Comparison of ENCODE assay signal across 27 cellular contexts in genomic region chr3:128006061-128006470, GRCh38. TPM values are rescaled to one million over a fixed set of nuclear protein-coding genes. Genes with fewer than 3 reads are reported as not detected.
DNase-seq lines count a peak whose midpoint lies in the region; ATAC-seq, FAIRE-seq and TF ChIP-seq lines count a peak whose summit lies in the region.
"Had no signal": no experiment of that assay in that cellular context is flagged by ENCODE, and none has a peak within 500 bp of the region (broad histone marks: within the 10 kb centered on the region; RNA-seq: fewer than 3 reads in every experiment).

No MANE protein-coding gene starts in this region.

- H3K27me3 Mint-ChIP-seq in natural killer cell treated with Interleukin-12 subunit alpha and Interleukin-12 subunit beta and Interleukin-15 and Interleukin-18, amount 100 ng/mL, for 72 hours: peaks cover 0 to 23% of the 10 kb centered on the region in 2 donors
- peaks cover 10% of the 10 kb centered on the region for H3K27me3 Mint-ChIP-seq in CD8-positive, alpha-beta T cell (ENCODE audit: low read depth)

- H3K9ac ChIP-seq in HepG2 (ENCODE audit: insufficient read depth, low read depth, low read length) (0 out of 2 replicates have a peak overlapping the region, but pooled peaks have one; percentile 29), iPS-18a (ENCODE audit: low read length) (peak overlapping the region; percentile 13)
- H3K9ac ChIP-seq: KMS-11 had no signal

- no peaks in the 10 kb centered on the region for H3K9me3 ChIP-seq in HepG2 (ENCODE audit: low read length)
- H3K9me3 ChIP-seq in right lobe of liver: no peaks in the 10 kb centered on the region
- H3K9me3 ChIP-seq in SJCRH30 (replicated peaks): no peaks in the 10 kb centered on the region
- H3K9me3 ChIP-seq in iPS-18a (ENCODE audit: control insufficient read depth, low read depth, low read length): no peaks in the 10 kb centered on the region
- no peaks in the 10 kb centered on the region for H3K9me3 ChIP-seq in tibial artery
- H3K9me3 ChIP-seq in CD8-positive, alpha-beta T cell (ENCODE audit: low read length): no peaks in the 10 kb centered on the region
- H3K9me3 ChIP-seq: psoas muscle, transverse colon had no signal

- peak; percentile 48 for ATAC-seq in HepG2
- no peak for ATAC-seq in right lobe of liver
- ATAC-seq in natural killer cell treated with Interleukin-12 subunit alpha and Interleukin-12 subunit beta and Interleukin-15 and Interleukin-18, amount 100 ng/mL, for 72 hours: no peak
- ATAC-seq in CD8-positive, alpha-beta T cell: no peak
- ATAC-seq: left colon; PC-3; stimulated activated naive CD8-positive, alpha-beta T cell treated with anti-CD3 and anti-CD28 coated beads, Interleukin-15, amount 100 ng/mL, for 72 hours had no signal

- no peaks in the 10 kb centered on the region for H4K20me1 ChIP-seq in HepG2 (ENCODE audit: insufficient read depth, low read length)

- H3K36me3 Mint-ChIP-seq in natural killer cell treated with Interleukin-12 subunit alpha and Interleukin-12 subunit beta and Interleukin-15 and Interleukin-18, amount 100 ng/mL, for 72 hours: no peaks in the 10 kb centered on the region
- H3K36me3 Mint-ChIP-seq in CD8-positive, alpha-beta T cell: no peaks in the 10 kb centered on the region
- H3K36me3 Mint-ChIP-seq: mesothelial cell of epicardium had no signal

- intact Hi-C loops in HepG2 (cut with micrococcal nuclease; ENCODE audit: unreplicated experiment): no loop called here
- intact Hi-C loops in right lobe of liver (cut with DNase I): no loop called here
- intact Hi-C loops in tibial artery (cut with DNase I; ENCODE audit: low total_unique reads): no loop called here
- intact Hi-C loops in CD8-positive, alpha-beta T cell (cut with DNase I, micrococcal nuclease): no loop called here

- H3K79me2 ChIP-seq in HepG2 (ENCODE audit: insufficient read depth, low read length): no peaks in the 10 kb centered on the region

- H3K4me3 Mint-ChIP-seq in natural killer cell treated with Interleukin-12 subunit alpha and Interleukin-12 subunit beta and Interleukin-15 and Interleukin-18, amount 100 ng/mL, for 72 hours: no peak overlapping the region
- H3K4me3 Mint-ChIP-seq in CD8-positive, alpha-beta T cell: no peak overlapping the region
- H3K4me3 Mint-ChIP-seq: mesothelial cell of epicardium; stimulated activated naive CD8-positive, alpha-beta T cell treated with anti-CD3 and anti-CD28 coated beads, Interleukin-15, amount 100 ng/mL, for 72 hours had no signal

- TF ChIP-seq EP300 in HepG2 (IDR thresholded peaks at IDR 0.05; ENCODE audit: low read depth in 2 of 2, low read length in 2 of 2): no peak
- TF ChIP-seq EP300 in HepG2 (CRISPR knock-in tag; IDR thresholded peaks at IDR 0.05; ENCODE audit: borderline replicate concordance): no peak

- no peak for FAIRE-seq in HepG2 (lab: Jason Lieb, UNC)
- FAIRE-seq: bronchial epithelial cell, G401.6 had no signal

- H3K4me1 ChIP-seq in HepG2 (ENCODE audit: insufficient read depth, low read length) (peaks cover 28% of the 10 kb centered on the region), right lobe of liver (peaks cover 0 to 33% (median 13%) of the 10 kb centered on the region in 4 donors), SJCRH30 (0 out of 2 replicates have a peak, but pooled peaks cover 3% of the 10 kb centered on the region), iPS-18a (ENCODE audit: control insufficient read depth, low read depth, low read length) (peaks cover 6% of the 10 kb centered on the region), tibial artery (peaks cover 0 to 17% (median 9%) of the 10 kb centered on the region in 4 donors)
- no peaks in the 10 kb centered on the region for H3K4me1 ChIP-seq in CD8-positive, alpha-beta T cell (ENCODE audit: insufficient read depth, low read length)
- H3K4me1 ChIP-seq: psoas muscle, transverse colon had no signal

- no peaks in the 10 kb centered on the region for H3K4me1 Mint-ChIP-seq in natural killer cell treated with Interleukin-12 subunit alpha and Interleukin-12 subunit beta and Interleukin-15 and Interleukin-18, amount 100 ng/mL, for 72 hours (ENCODE audit: low read depth in 2 of 2)
- H3K4me1 Mint-ChIP-seq in CD8-positive, alpha-beta T cell (ENCODE audit: low read depth): no peaks in the 10 kb centered on the region
- H3K4me1 Mint-ChIP-seq: stimulated activated naive CD8-positive, alpha-beta T cell treated with anti-CD3 and anti-CD28 coated beads, Interleukin-15, amount 100 ng/mL, for 72 hours had no signal

- peak overlapping the region in 2 of 3 experiments; percentile 12 to 67; a peak in 3 of 6 replicates for H3K4me3 ChIP-seq in HepG2 (replicated peaks in 1 of 3; ENCODE audit: insufficient read depth in 1 of 3, low read depth in 2 of 3, low read length in 3 of 3)
- H3K4me3 ChIP-seq in right lobe of liver: no peak overlapping the region
- no peak overlapping the region for H3K4me3 ChIP-seq in SJCRH30
- H3K4me3 ChIP-seq in iPS-18a (ENCODE audit: low read length): peak overlapping the region; percentile 22
- H3K4me3 ChIP-seq in tibial artery: peak overlapping the region; percentile 48 to 49
- H3K4me3 ChIP-seq in CD8-positive, alpha-beta T cell (ENCODE audit: low read depth, low read length): no peak overlapping the region
- H3K4me3 ChIP-seq: psoas muscle, smooth muscle cell, transverse colon had no signal

- POLR2A ChIA-PET in HepG2 (lab: Yijun Ruan, JAX): interaction anchor here (1.4 kb wide), 1 partner anchor 30 kb away, joined by 6 read pairs; no protein-coding TSS in a partner anchor
- POLR2A ChIA-PET in CD8-positive, alpha-beta T cell (lab: Charles Lee): no interaction called here

- H3K27ac ChIP-seq in HepG2 (ENCODE audit: extremely low read length, insufficient read depth, low read length): no peak overlapping the region
- no peak overlapping the region for H3K27ac ChIP-seq in right lobe of liver
- H3K27ac ChIP-seq in SJCRH30: no peak overlapping the region
- no peak overlapping the region for H3K27ac ChIP-seq in iPS-18a (ENCODE audit: low read length)
- peak overlapping the region; percentile 78 to 90 for H3K27ac ChIP-seq in tibial artery
- H3K27ac ChIP-seq in CD8-positive, alpha-beta T cell (ENCODE audit: low read depth, low read length): no peak overlapping the region
- H3K27ac ChIP-seq: KMS-11, psoas muscle, transverse colon, VCaP had no signal

- H3K9me3 Mint-ChIP-seq in natural killer cell treated with Interleukin-12 subunit alpha and Interleukin-12 subunit beta and Interleukin-15 and Interleukin-18, amount 100 ng/mL, for 72 hours: no peaks in the 10 kb centered on the region
- no peaks in the 10 kb centered on the region for H3K9me3 Mint-ChIP-seq in CD8-positive, alpha-beta T cell
- H3K9me3 Mint-ChIP-seq: mesothelial cell of epicardium; stimulated activated naive CD8-positive, alpha-beta T cell treated with anti-CD3 and anti-CD28 coated beads, Interleukin-15, amount 100 ng/mL, for 72 hours had no signal

- no peak for TF ChIP-seq RAD21 in HepG2 (CRISPR knock-in tag; IDR thresholded peaks at IDR 0.05)

- H3K4me2 ChIP-seq in HepG2 (ENCODE audit: low read depth, low read length): peak overlapping the region; percentile 76
- H3K4me2 ChIP-seq: KMS-11, smooth muscle cell had no signal

- CTCF ChIA-PET in HepG2 (lab: Yijun Ruan, JAX; ENCODE audit: low intra/inter-chr PET ratio, low total read pairs): no interaction called here
- CTCF ChIA-PET in CD8-positive, alpha-beta T cell (lab: Charles Lee): no interaction called here

- peaks cover 0 to 14% of the 10 kb centered on the region in 2 experiments; a peak in 2 of 5 replicates for H3K27me3 ChIP-seq in HepG2 (ENCODE audit: control insufficient read depth in 1 of 2, insufficient read depth in 2 of 2, low read length in 2 of 2)
- H3K27me3 ChIP-seq in right lobe of liver: no peaks in the 10 kb centered on the region
- no peaks in the 10 kb centered on the region for H3K27me3 ChIP-seq in SJCRH30
- no peaks in the 10 kb centered on the region for H3K27me3 ChIP-seq in iPS-18a (ENCODE audit: control insufficient read depth, insufficient read depth, low read length)
- peaks cover 0 to under 1% of the 10 kb centered on the region in 2 donors for H3K27me3 ChIP-seq in tibial artery
- H3K27me3 ChIP-seq in CD8-positive, alpha-beta T cell (ENCODE audit: insufficient read depth, low read length): no peaks in the 10 kb centered on the region

- 14% methylated on average over 3 of the region's 9 CpGs for WGBS in HepG2 (ENCODE audit: low lambda C conversion rate)
- 43% methylated on average over 3 of the region's 9 CpGs for WGBS in right lobe of liver (ENCODE audit: insufficient coverage, low coverage, low lambda C conversion rate, missing lambda C conversion rate)

- no peak overlapping the region for H3K27ac Mint-ChIP-seq in natural killer cell treated with Interleukin-12 subunit alpha and Interleukin-12 subunit beta and Interleukin-15 and Interleukin-18, amount 100 ng/mL, for 72 hours
- no peak overlapping the region for H3K27ac Mint-ChIP-seq in CD8-positive, alpha-beta T cell
- H3K27ac Mint-ChIP-seq: mesothelial cell of epicardium; stimulated activated naive CD8-positive, alpha-beta T cell treated with anti-CD3 and anti-CD28 coated beads, Interleukin-15, amount 100 ng/mL, for 72 hours had no signal

- DNase-seq in HepG2 (ENCODE audit: low spot score): no peak
- no peak for DNase-seq in right lobe of liver
- DNase-seq in SJCRH30: peak; percentile 20 to 34
- DNase-seq in tibial artery: no peak
- DNase-seq in natural killer cell treated with Interleukin-12 subunit alpha and Interleukin-12 subunit beta and Interleukin-15 and Interleukin-18, amount 100 ng/mL, for 72 hours (ENCODE audit: low spot score): no peak
- no peak for DNase-seq in HUDEP-2 (lab: John Stamatoyannopoulos, UW; ENCODE audit: unreplicated experiment in 76 of 76)
- DNase-seq in CD8-positive, alpha-beta T cell: no peak
- DNase-seq: activated CD4-positive, alpha-beta T cell treated with anti-CD3 and anti-CD28 coated beads, Interleukin-2, amount 50 U/mL, for 48 hours; activated gamma-delta T cell; activated T-cell treated with anti-CD3 and anti-CD28 coated beads for 4 hours; C1 segment of cervical spinal cord; foreskin melanocyte; left colon; NCI-H2107; PC-3; psoas muscle; stimulated activated CD4-positive, alpha-beta T cell treated with anti-CD3 and anti-CD28 coated beads, Interleukin-2, amount 100 ng/mL, for 48 hours; stimulated activated naive CD8-positive, alpha-beta T cell treated with anti-CD3 and anti-CD28 coated beads, Interleukin-15, amount 100 ng/mL, for 72 hours; T-helper 2 cell; transverse colon had no signal

- TF ChIP-seq CTCF in HepG2 (CRISPR knock-in tag; IDR thresholded peaks at IDR 0.05) (no peak), right lobe of liver (IDR thresholded peaks at IDR 0.05) (no peak), tibial artery (IDR thresholded peaks at IDR 0.05) (no peak)
- no peak for TF ChIP-seq CTCF in CD8-positive, alpha-beta T cell (IDR thresholded peaks at IDR 0.05)

- H3K36me3 ChIP-seq in HepG2 (replicated peaks in 1 of 2; ENCODE audit: control insufficient read depth in 1 of 2, insufficient read depth in 2 of 2, low read length in 2 of 2) (no peaks in the 10 kb centered on the region), right lobe of liver (no peaks in the 10 kb centered on the region), SJCRH30 (no peaks in the 10 kb centered on the region), iPS-18a (ENCODE audit: control insufficient read depth, low read depth, low read length) (no peaks in the 10 kb centered on the region), tibial artery (no peaks in the 10 kb centered on the region)
- no peaks in the 10 kb centered on the region for H3K36me3 ChIP-seq in CD8-positive, alpha-beta T cell (ENCODE audit: insufficient read depth, low read length)
- H3K36me3 ChIP-seq: transverse colon had no signal

- no peak for TF ChIP-seq POLR2A in HepG2 (IDR thresholded peaks at IDR 0.05; ENCODE audit: insufficient read depth in 1 of 2, low read depth in 2 of 2, low read length in 2 of 2)
- TF ChIP-seq POLR2A in right lobe of liver (IDR thresholded peaks at IDR 0.05): no peak

- BruUV-seq in HepG2 (replicated peaks; lab: Mats Ljungman, UMichigan): no TSS peak

- in situ Hi-C loops in HepG2 (cut with HindIII; ENCODE audit: extremely low pct_ligation_motif_present, low pct_unique_long_range_greater_than_20kb): no loop called here

- no peak overlapping the region for H2AFZ ChIP-seq in HepG2 (ENCODE audit: low read length)

RNA-seq across cellular contexts. Expression of gene SEC61A1, which starts 46.2 kb away (rescaled TPM):
- 128 and 203 TPM in 2 replicates for total RNA-seq in HepG2 (2016; rRNA removed; fragmentation: Illumina TruSeq; extraction: Trizol)
- 23.2 and 24.0 TPM in 2 replicates for total RNA-seq in HepG2 (2016; cell fraction: cytosol; rRNA removed; fragmentation: Illumina TruSeq; extraction: Trizol; ENCODE audit: low read depth)
- total RNA-seq in HepG2 (2016; cell fraction: insoluble cytoplasmic fraction; rRNA removed; fragmentation: Illumina TruSeq; extraction: Trizol): 113 and 205 TPM in 2 replicates
- 77.7 and 81.8 TPM in 2 replicates for total RNA-seq in HepG2 (2016; cell fraction: membrane; rRNA removed; fragmentation: Illumina TruSeq; extraction: Trizol)
- total RNA-seq in HepG2 (2016; cell fraction: nucleus; rRNA removed; fragmentation: Illumina TruSeq; extraction: Trizol): 217 and 248 TPM in 2 replicates
- 170 and 173 TPM in 2 replicates for polyA plus RNA-seq in HepG2 (2011; rRNA removed)
- polyA plus RNA-seq in HepG2 (2011; cell fraction: cytosol; rRNA removed): 169 and 191 TPM in 2 replicates
- polyA plus RNA-seq in HepG2 (2011; cell fraction: nucleus; rRNA removed): 153 and 160 TPM in 2 replicates
- polyA plus RNA-seq in HepG2 (2012): 121 and 145 TPM in 2 replicates
- polyA plus RNA-seq in HepG2 (2016; cell fraction: cytosol; fragmentation: Illumina TruSeq; extraction: Trizol; ENCODE audit: low read depth): 19.7 and 20.8 TPM in 2 replicates
- polyA plus RNA-seq in HepG2 (2016; cell fraction: insoluble cytoplasmic fraction; fragmentation: Illumina TruSeq; extraction: Trizol; ENCODE audit: low read depth): 101 and 109 TPM in 2 replicates
- polyA plus RNA-seq in HepG2 (2016; cell fraction: membrane; fragmentation: Illumina TruSeq; extraction: Trizol; ENCODE audit: low read depth): 42.6 and 47.4 TPM in 2 replicates
- 314 and 317 TPM in 2 replicates for polyA plus RNA-seq in HepG2 (2016; cell fraction: nucleus; fragmentation: Illumina TruSeq; extraction: Trizol; ENCODE audit: insufficient read depth, low read depth)
- 520 and 651 TPM in 2 replicates for polyA minus RNA-seq in HepG2 (2011; rRNA and poly(A)+ RNA removed; ENCODE audit: low replicate concordance)
- polyA minus RNA-seq in HepG2 (2011; cell fraction: cytosol; rRNA and poly(A)+ RNA removed): 181 and 199 TPM in 2 replicates
- polyA minus RNA-seq in HepG2 (2011; cell fraction: nucleus; rRNA and poly(A)+ RNA removed): 116 and 132 TPM in 2 replicates
- total RNA-seq in right lobe of liver: 100 to 1,000 TPM; 120 to 187 (median 151) TPM
- total RNA-seq in SJCRH30 (2014; rRNA removed; shearing (Covaris generic)): 148 TPM in 2 replicates
- total RNA-seq in natural killer cell treated with Interleukin-12 subunit alpha and Interleukin-12 subunit beta and Interleukin-15 and Interleukin-18, amount 100 ng/mL, for 72 hours: 100 to 1,000 TPM; 278 to 291 TPM
- 100 to 1,000 TPM; 125 to 131 TPM for total RNA-seq in CD8-positive, alpha-beta T cell

Comparison
In these comparisons a context has a peak if more than half of its experiments do, and no peak if none do; other contexts are left out.
1. H3K4me3 ChIP-seq: peak in HepG2 (2 of 3), iPS-18a (single experiment) and tibial artery (2 of 2); none in right lobe of liver (0 of 3), SJCRH30 (single experiment) and CD8-positive, alpha-beta T cell (single experiment).
2. DNase-seq: peak in SJCRH30 (2 of 2); none in HepG2 (single experiment), right lobe of liver (0 of 3), tibial artery (0 of 2), natural killer cell treated with Interleukin-12 subunit alpha and Interleukin-12 subunit beta and Interleukin-15 and Interleukin-18, amount 100 ng/mL, for 72 hours (single experiment), HUDEP-2 (0 of 76) and CD8-positive, alpha-beta T cell (0 of 7).
3. H3K27ac ChIP-seq: peak in tibial artery (2 of 2); none in HepG2 (single experiment), right lobe of liver (0 of 3), SJCRH30 (single experiment), iPS-18a (single experiment) and CD8-positive, alpha-beta T cell (single experiment).